20 cellular contexts compared by ENCODE assay signal in genomic region chr20:17142666-17143065, GRCh38.
"Had no signal": no experiment of that assay in that cellular context is flagged by ENCODE, and none has a peak within 500 bp of the region (broad histone marks: within the 10 kb centered on the region; RNA-seq: fewer than 3 reads in every experiment).

No MANE protein-coding gene starts in this region.

- H3K4me1 Mint-ChIP-seq: naive thymus-derived CD4-positive, alpha-beta T cell; stimulated activated memory B cell treated with anti-CD40 and anti-IgM and Interleukin-4, amounts not matched to agents 10 μg/mL and 1 μg/mL and 100 μg/mL, for 72 hours had no signal

- H2AFZ ChIP-seq: neural progenitor cell, parathyroid adenoma had no signal

- FAIRE-seq: colon, frontal cortex, keratinocyte had no signal

- H3K36me3 ChIP-seq: neural progenitor cell, spleen, suprapubic skin, transverse colon, vagina had no signal

- H3K4me3 Mint-ChIP-seq: naive thymus-derived CD4-positive, alpha-beta T cell; nephron; neural progenitor cell; stimulated activated memory B cell treated with anti-CD40 and anti-IgM and Interleukin-4, amounts not matched to agents 10 μg/mL and 1 μg/mL and 100 μg/mL, for 72 hours; stimulated activated naive CD8-positive, alpha-beta T cell treated with anti-CD3 and anti-CD28 coated beads, Interleukin-15, Interleukin-2, amounts not matched to agents 100 ng/mL and 50 ng/mL, for 24 hours had no signal

- H3K36me3 Mint-ChIP-seq: naive thymus-derived CD4-positive, alpha-beta T cell; neural progenitor cell; stimulated activated memory B cell treated with anti-CD40 and anti-IgM and Interleukin-4, amounts not matched to agents 10 μg/mL and 1 μg/mL and 100 μg/mL, for 72 hours had no signal

- ATAC-seq: naive thymus-derived CD4-positive, alpha-beta T cell; stimulated activated memory B cell treated with anti-CD40 and anti-IgM and Interleukin-4, amounts not matched to agents 10 μg/mL and 1 μg/mL and 100 μg/mL, for 72 hours had no signal

- H3K27me3 ChIP-seq: dorsolateral prefrontal cortex, neural progenitor cell, spleen, suprapubic skin, transverse colon, vagina had no signal

- H3K27ac ChIP-seq: dorsolateral prefrontal cortex, neural progenitor cell, parathyroid adenoma, skin epidermis, spleen, suprapubic skin, transverse colon, vagina had no signal

- DNase-seq: dorsolateral prefrontal cortex; effector CD4-positive, alpha-beta T cell; mesenchymal stem cell; midbrain; naive thymus-derived CD4-positive, alpha-beta T cell; spleen; stimulated activated CD4-positive, alpha-beta T cell treated with anti-CD3 and anti-CD28 coated beads, Interleukin-4, amount 100 ng/mL, for 4 hours; transverse colon had no signal

- H3K9ac ChIP-seq: neural progenitor cell, parathyroid adenoma had no signal

- H3K9me3 ChIP-seq: suprapubic skin, vagina had no signal

- H3K27ac Mint-ChIP-seq: naive thymus-derived CD4-positive, alpha-beta T cell; nephron; neural progenitor cell; progenitor cell of endocrine pancreas; stimulated activated memory B cell treated with anti-CD40 and anti-IgM and Interleukin-4, amounts not matched to agents 10 μg/mL and 1 μg/mL and 100 μg/mL, for 72 hours; stimulated activated naive CD8-positive, alpha-beta T cell treated with anti-CD3 and anti-CD28 coated beads, Interleukin-15, Interleukin-2, amounts not matched to agents 100 ng/mL and 50 ng/mL, for 24 hours had no signal

- H3K4me3 ChIP-seq: dorsolateral prefrontal cortex, neural progenitor cell, skin epidermis, spleen, suprapubic skin, transverse colon, vagina had no signal

- H3K27me3 Mint-ChIP-seq: naive thymus-derived CD4-positive, alpha-beta T cell; stimulated activated memory B cell treated with anti-CD40 and anti-IgM and Interleukin-4, amounts not matched to agents 10 μg/mL and 1 μg/mL and 100 μg/mL, for 72 hours; stimulated activated naive CD8-positive, alpha-beta T cell treated with anti-CD3 and anti-CD28 coated beads, Interleukin-15, Interleukin-2, amounts not matched to agents 100 ng/mL and 50 ng/mL, for 24 hours had no signal

- H3K9me3 Mint-ChIP-seq: nephron had no signal

- H3K4me1 ChIP-seq: neural progenitor cell, parathyroid adenoma, spleen, suprapubic skin, transverse colon, vagina had no signal

- H3K4me2 ChIP-seq: neural progenitor cell had no signal

- H3K79me2 ChIP-seq: parathyroid adenoma had no signal
